ENCODE assay signal across 9 cellular contexts in the genomic region with DNA sequence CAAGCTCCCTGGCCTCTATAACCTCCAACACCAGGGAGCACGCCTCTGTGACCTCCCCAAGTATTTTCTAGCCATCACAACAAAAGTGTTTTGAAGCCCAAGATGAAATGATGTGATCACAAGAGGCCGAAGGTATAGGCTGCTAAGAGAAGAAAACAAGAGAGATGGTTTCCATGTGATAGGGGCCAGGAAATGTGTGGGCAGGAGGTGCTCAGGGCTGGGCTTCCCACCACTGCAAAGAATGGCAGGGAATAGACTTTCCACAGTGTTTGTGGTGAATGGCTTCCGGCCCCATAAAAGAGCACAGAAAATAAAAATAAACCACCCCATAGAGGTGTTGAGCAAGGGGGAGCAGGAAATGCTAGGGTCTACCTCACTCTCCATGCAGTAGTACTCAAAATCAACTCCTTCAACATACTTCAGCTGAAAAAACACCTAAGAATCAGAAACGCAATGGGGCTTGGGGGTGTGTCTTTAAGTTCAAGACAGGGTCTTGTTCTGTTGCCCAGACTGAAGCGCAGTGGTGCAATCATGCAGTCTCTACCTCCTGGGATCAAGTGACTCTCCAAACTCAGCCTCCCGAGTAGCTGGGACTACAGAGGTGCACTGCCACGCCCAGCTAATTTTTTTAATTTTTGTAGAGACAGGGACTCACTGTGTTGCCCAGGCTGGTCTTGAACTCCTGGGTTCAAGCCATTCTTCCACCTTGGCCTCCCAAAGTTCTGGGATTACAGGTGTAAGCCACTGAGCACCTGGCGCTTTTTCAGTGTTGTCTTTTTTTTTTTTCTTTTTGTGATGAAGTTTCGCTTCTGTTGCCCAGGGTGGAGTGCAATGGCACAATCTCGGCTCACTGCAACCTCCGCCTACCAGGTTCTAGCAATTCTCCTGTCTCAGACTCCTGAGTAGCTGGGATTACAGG. TPM values are rescaled to one million over a fixed set of nuclear protein-coding genes. Genes with fewer than 3 reads are reported as not detected.
DNase-seq lines count a peak whose midpoint lies in the region; ATAC-seq and TF ChIP-seq lines count a peak whose summit lies in the region.
"Had no signal": no experiment of that assay in that cellular context is flagged by ENCODE, and none has a peak within 500 bp of the region (broad histone marks: within the 10 kb centered on the region; RNA-seq: fewer than 3 reads in every experiment).

No MANE protein-coding gene starts in this region.

- no peaks in the 10 kb centered on the region for H3K9me2 ChIP-seq in PC-9 (ENCODE audit: insufficient read depth)

- DNase-seq in GF-D8 (lab: John Stamatoyannopoulos, UW) = peak; percentile 96
- no peak for DNase-seq in PC-9
- DNase-seq in activated effector memory CD4-positive, alpha-beta T cell treated with anti-CD3 and anti-CD28 coated beads, Interleukin-2, amount 50 U/mL, for 16 hours = peak; percentile 89
- DNase-seq in natural killer cell treated with Interleukin-12 subunit alpha and Interleukin-12 subunit beta and Interleukin-15 and Interleukin-18, amount 100 ng/mL, for 72 hours (ENCODE audit: low spot score) = peak; percentile 78
- no peak for DNase-seq in HK-2 (ENCODE audit: unreplicated experiment)
- DNase-seq in HEK293T (ENCODE audit: extremely low spot score) = no peak
- DNase-seq in Ammon's horn (ENCODE audit: low spot score) = no peak
- no peak for DNase-seq in NCI-H1092 (lab: John Stamatoyannopoulos, UW)

- H3K9me3 Mint-ChIP-seq in natural killer cell treated with Interleukin-12 subunit alpha and Interleukin-12 subunit beta and Interleukin-15 and Interleukin-18, amount 100 ng/mL, for 72 hours = no peaks in the 10 kb centered on the region

- no peaks in the 10 kb centered on the region for H3K79me2 ChIP-seq in PC-9 (ENCODE audit: low read depth)

- no TSS peak for BruUV-seq in PC-9 (replicated peaks; lab: Mats Ljungman, UMichigan)

- H3K36me3 Mint-ChIP-seq in natural killer cell treated with Interleukin-12 subunit alpha and Interleukin-12 subunit beta and Interleukin-15 and Interleukin-18, amount 100 ng/mL, for 72 hours = peaks cover 11% of the 10 kb centered on the region

- no peaks in the 10 kb centered on the region for H4K20me1 ChIP-seq in PC-9 (ENCODE audit: insufficient read depth)

- H3F3A ChIP-seq in PC-9 (ENCODE audit: insufficient read depth, low read depth) = peaks cover 12% of the 10 kb centered on the region; the same call in 1 of the 2 replicates

- H3K27me3 Mint-ChIP-seq in natural killer cell treated with Interleukin-12 subunit alpha and Interleukin-12 subunit beta and Interleukin-15 and Interleukin-18, amount 100 ng/mL, for 72 hours = no peaks in the 10 kb centered on the region

- POLR2A ChIA-PET in PC-9 (lab: Charles Lee; ENCODE audit: unreplicated experiment) (interaction anchor here (0.6 kb wide), 1 partner anchor 759 kb away, joined by 4 read pairs; no protein-coding TSS in a partner anchor), HEK293T (lab: Yijun Ruan, JAX) (no interaction called here)

- no peak overlapping the region for H3K4me3 ChIP-seq in PC-9
- H3K4me3 ChIP-seq: SJSA1 had no signal

- no peak for TF ChIP-seq CTCF in PC-9 (conservative IDR thresholded peaks at IDR 0.05)

- peaks cover 5% of the 10 kb centered on the region; the same call in 1 of the 2 replicates for H3K36me3 ChIP-seq in PC-9 (ENCODE audit: low read depth)

- intact Hi-C loops in PC-9 (cut with micrococcal nuclease; ENCODE audit: unreplicated experiment) = no loop called here

- peak overlapping the region; percentile 37; the same call in 1 of the 2 replicates for H3K27ac ChIP-seq in PC-9
- H3K27ac ChIP-seq: SJSA1 had no signal

- H3K9me3 ChIP-seq in PC-9 (ENCODE audit: insufficient read depth, low read depth) = no peaks in the 10 kb centered on the region
- H3K9me3 ChIP-seq: SJSA1 had no signal

- peaks cover 83 to 88% of the 10 kb centered on the region in 2 donors for H3K4me1 Mint-ChIP-seq in natural killer cell treated with Interleukin-12 subunit alpha and Interleukin-12 subunit beta and Interleukin-15 and Interleukin-18, amount 100 ng/mL, for 72 hours (ENCODE audit: low read depth in 2 of 2)

- peak overlapping the region; percentile 98 to 100 for H3K27ac Mint-ChIP-seq in natural killer cell treated with Interleukin-12 subunit alpha and Interleukin-12 subunit beta and Interleukin-15 and Interleukin-18, amount 100 ng/mL, for 72 hours

- peak; percentile 53 to 63 for ATAC-seq in natural killer cell treated with Interleukin-12 subunit alpha and Interleukin-12 subunit beta and Interleukin-15 and Interleukin-18, amount 100 ng/mL, for 72 hours

- no peak overlapping the region for H2AFZ ChIP-seq in PC-9

- H3K4me3 Mint-ChIP-seq in natural killer cell treated with Interleukin-12 subunit alpha and Interleukin-12 subunit beta and Interleukin-15 and Interleukin-18, amount 100 ng/mL, for 72 hours = peak overlapping the region; percentile 85

- no peaks in the 10 kb centered on the region for H3K27me3 ChIP-seq in PC-9 (ENCODE audit: insufficient read depth, low read depth)
- H3K27me3 ChIP-seq: SJSA1 had no signal

- CTCF ChIA-PET in PC-9 (lab: Charles Lee) = interaction anchor here (0.6 to 0.7 kb wide), 2 partner anchors 206 to 290 kb away, joined by 3 to 12 read pairs; no protein-coding TSS in a partner anchor
- CTCF ChIA-PET in HEK293T (lab: Yijun Ruan, JAX) = interaction anchor here (0.7 to 2.9 kb wide), 2 partner anchors 8 to 138 kb away, joined by 4 to 22 read pairs; no protein-coding TSS in a partner anchor

- H3K4me2 ChIP-seq in PC-9 = peak overlapping the region; percentile 60

- H3K4me1 ChIP-seq in PC-9 (replicated peaks; ENCODE audit: insufficient read depth) = peaks cover 26% of the 10 kb centered on the region

TF ChIP-seq in HEK293T, 16 proteins besides CTCF, POLR2A, EP300 and RAD21:
- TF ChIP-seq HDGF (IDR thresholded peaks at IDR 0.05; ENCODE audit: borderline replicate concordance) = no peak
- TF ChIP-seq SUZ12 (IDR thresholded peaks at IDR 0.05) = no peak
- TF ChIP-seq, protein P1, sequence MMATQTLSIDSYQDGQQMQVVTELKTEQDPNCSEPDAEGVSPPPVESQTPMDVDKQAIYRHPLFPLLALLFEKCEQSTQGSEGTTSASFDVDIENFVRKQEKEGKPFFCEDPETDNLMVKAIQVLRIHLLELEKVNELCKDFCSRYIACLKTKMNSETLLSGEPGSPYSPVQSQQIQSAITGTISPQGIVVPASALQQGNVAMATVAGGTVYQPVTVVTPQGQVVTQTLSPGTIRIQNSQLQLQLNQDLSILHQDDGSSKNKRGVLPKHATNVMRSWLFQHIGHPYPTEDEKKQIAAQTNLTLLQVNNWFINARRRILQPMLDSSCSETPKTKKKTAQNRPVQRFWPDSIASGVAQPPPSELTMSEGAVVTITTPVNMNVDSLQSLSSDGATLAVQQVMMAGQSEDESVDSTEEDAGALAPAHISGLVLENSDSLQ (IDR thresholded peaks at IDR 0.05) = no peak
- TF ChIP-seq CTBP1 (IDR thresholded peaks at IDR 0.05; ENCODE audit: borderline replicate concordance) = no peak
- TF ChIP-seq NFRKB (IDR thresholded peaks at IDR 0.05) = no peak
- no peak for TF ChIP-seq ZNF384 (IDR thresholded peaks at IDR 0.05)
- no peak for TF ChIP-seq L3MBTL2 (conservative IDR thresholded peaks at IDR 0.05)
- no peak for TF ChIP-seq FOXK2 (IDR thresholded peaks at IDR 0.05)
- TF ChIP-seq TARDBP (IDR thresholded peaks at IDR 0.05) = no peak
- TF ChIP-seq FOXA1 (IDR thresholded peaks at IDR 0.05) = no peak
- TF ChIP-seq SP1 (IDR thresholded peaks at IDR 0.05) = no peak
- no peak for TF ChIP-seq BHLHE40 (IDR thresholded peaks at IDR 0.05; ENCODE audit: borderline replicate concordance)
- no peak for TF ChIP-seq LEF1 (IDR thresholded peaks at IDR 0.05; ENCODE audit: borderline replicate concordance)
- TF ChIP-seq ELF4 (IDR thresholded peaks at IDR 0.05) = no peak
- TF ChIP-seq FOXM1 (IDR thresholded peaks at IDR 0.05; ENCODE audit: borderline replicate concordance) = no peak
- no peak for TF ChIP-seq ARNT (IDR thresholded peaks at IDR 0.05)
TF ChIP-seq in HEK293T: peak in this region for 0.

RNA-seq across cellular contexts. Expression of a gene that starts 27.1 kb away (rescaled TPM):
- 129 and 155 TPM in 2 replicates for total RNA-seq in PC-9 (2021)
- 100 to 1,000 TPM; 147 to 221 TPM for total RNA-seq in natural killer cell treated with Interleukin-12 subunit alpha and Interleukin-12 subunit beta and Interleukin-15 and Interleukin-18, amount 100 ng/mL, for 72 hours

RNA-seq across cellular contexts. Expression of a gene that starts 36.2 kb away (rescaled TPM):
- total RNA-seq in PC-9 (2021) = 62.1 and 83.2 TPM in 2 replicates
- 10 to 100 TPM in 1 of 2 donors, 1 to 10 TPM in 1; 8.4 to 36.8 TPM for total RNA-seq in natural killer cell treated with Interleukin-12 subunit alpha and Interleukin-12 subunit beta and Interleukin-15 and Interleukin-18, amount 100 ng/mL, for 72 hours

Comparison
In these comparisons a context has a peak if more than half of its experiments do, and no peak if none do; other contexts are left out.
1. DNase-seq: peak in GF-D8 (single experiment), activated effector memory CD4-positive, alpha-beta T cell treated with anti-CD3 and anti-CD28 coated beads, Interleukin-2, amount 50 U/mL, for 16 hours (single experiment) and natural killer cell treated with Interleukin-12 subunit alpha and Interleukin-12 subunit beta and Interleukin-15 and Interleukin-18, amount 100 ng/mL, for 72 hours (single experiment); none in PC-9 (0 of 2), HK-2 (single experiment), HEK293T (single experiment), Ammon's horn (single experiment) and NCI-H1092 (single experiment).